In genomic region chr12:66189476-66189823, GRCh38 we compare ENCODE assay signal across 8 cellular contexts. TPM values are rescaled to one million over a fixed set of nuclear protein-coding genes. Genes with fewer than 3 reads are reported as not detected.
DNase-seq lines count a peak whose midpoint lies in the region; ATAC-seq, FAIRE-seq and TF ChIP-seq lines count a peak whose summit lies in the region.

No MANE protein-coding gene starts in this region.

- H3K27ac ChIP-seq in HL-60 (replicated peaks) = peak overlapping the region; percentile 80
- H3K27ac ChIP-seq in endothelial cell of umbilical vein (ENCODE audit: insufficient read depth, low read depth, low read length) = peak overlapping the region; percentile 41

- H3K27me3 ChIP-seq in HL-60 (ENCODE audit: insufficient read depth, poor library complexity, severe bottlenecking) (no peaks in the 10 kb centered on the region), endothelial cell of umbilical vein (ENCODE audit: control insufficient read depth in 2 of 2, insufficient read depth in 2 of 2, low read length in 2 of 2) (peaks cover 0 to under 1% of the 10 kb centered on the region in 2 experiments)

- no peaks in the 10 kb centered on the region for H3K9me1 ChIP-seq in endothelial cell of umbilical vein (replicated peaks; ENCODE audit: control insufficient read depth, extremely low read depth, insufficient read depth, low read length)

- no peak for FAIRE-seq in endothelial cell of umbilical vein (lab: Jason Lieb, UNC)

- TF ChIP-seq POLR2A in endothelial cell of umbilical vein (IDR thresholded peaks at IDR 0.05; ENCODE audit: low read depth, low read length) = no peak

- H3K36me3 Mint-ChIP-seq in osteocyte (ENCODE audit: unreplicated experiment) = no peaks in the 10 kb centered on the region

- no peaks in the 10 kb centered on the region for H3K9me3 ChIP-seq in endothelial cell of umbilical vein (replicated peaks; ENCODE audit: control insufficient read depth, insufficient read depth, low read length)

- H4K20me1 ChIP-seq in endothelial cell of umbilical vein (replicated peaks; ENCODE audit: control insufficient read depth, extremely low read depth, insufficient read depth, low read length) = no peaks in the 10 kb centered on the region

- no peaks in the 10 kb centered on the region for H3K79me2 ChIP-seq in endothelial cell of umbilical vein (ENCODE audit: control insufficient read depth, insufficient read depth, low read length)

- H3K4me1 Mint-ChIP-seq in osteocyte (ENCODE audit: unreplicated experiment) = no peaks in the 10 kb centered on the region

- H3K27me3 Mint-ChIP-seq in osteocyte (ENCODE audit: unreplicated experiment) = peaks cover 17% of the 10 kb centered on the region

- peak overlapping the region; percentile 94 for H3K4me2 ChIP-seq in endothelial cell of umbilical vein (ENCODE audit: insufficient read depth, low read length)

- ATAC-seq in GM18907 (IDR thresholded peaks at IDR 0.05; ENCODE audit: unreplicated experiment) = no peak

- DNase-seq in ELF-1 (ENCODE audit: low read depth, low spot score) (peak; percentile 9), HL-60 (ENCODE audit: low read depth in 1 of 2, low spot score in 1 of 2) (peak in 1 of 2 experiments; percentile 24), endothelial cell of umbilical vein (ENCODE audit: low read depth, low spot score) (no peak), osteocyte (ENCODE audit: extremely low spot score, unreplicated experiment) (no peak), UCSD-AML1 (lab: John Stamatoyannopoulos, UW; ENCODE audit: unreplicated experiment) (no peak), AML-193 (lab: John Stamatoyannopoulos, UW) (no peak), COLO829 (ENCODE audit: low spot score) (no peak)

- peak overlapping the region; percentile 52 for H3K4me3 Mint-ChIP-seq in osteocyte (ENCODE audit: unreplicated experiment)

- H2AFZ ChIP-seq in endothelial cell of umbilical vein (ENCODE audit: low read depth, low read length) = peak overlapping the region; percentile 94

- H3K4me3 ChIP-seq in HL-60 (replicated peaks; ENCODE audit: insufficient read depth, low read length) = peak overlapping the region; percentile 57
- H3K4me3 ChIP-seq in endothelial cell of umbilical vein (replicated peaks in 1 of 3; ENCODE audit: insufficient read depth in 1 of 3, low read depth in 1 of 3, low read length in 3 of 3) = peak overlapping the region; percentile 44 to 82 (median 69)

- H3K27ac Mint-ChIP-seq in osteocyte (ENCODE audit: unreplicated experiment) = no peak overlapping the region

- peaks cover 5% of the 10 kb centered on the region for H3K9me3 Mint-ChIP-seq in osteocyte (ENCODE audit: unreplicated experiment)

- TF ChIP-seq CTCF in HL-60 (IDR thresholded peaks at IDR 0.05; ENCODE audit: insufficient read depth, low read length) (no peak), endothelial cell of umbilical vein (IDR thresholded peaks at IDR 0.05; ENCODE audit: extremely low read depth in 1 of 2, insufficient read depth in 1 of 2, low read depth in 1 of 2, low read length in 2 of 2) (no peak), osteocyte (IDR thresholded peaks at IDR 0.05) (no peak)

- H3K9ac ChIP-seq in endothelial cell of umbilical vein (replicated peaks; ENCODE audit: extremely low read depth, insufficient read depth, low read length) = peak overlapping the region; percentile 57

- no peaks in the 10 kb centered on the region for H3K36me3 ChIP-seq in endothelial cell of umbilical vein (ENCODE audit: control insufficient read depth in 2 of 2, extremely low read depth in 1 of 2, insufficient read depth in 2 of 2, low read length in 2 of 2)

- H3K4me1 ChIP-seq in endothelial cell of umbilical vein (ENCODE audit: control insufficient read depth, extremely low read depth, insufficient read depth, low read length) = peaks cover 20% of the 10 kb centered on the region

- POLR2A ChIA-PET in endothelial cell of umbilical vein (lab: Charles Lee) = no interaction called here

- CTCF ChIA-PET in endothelial cell of umbilical vein (lab: Charles Lee) = interaction anchor here (1.3 to 1.7 kb wide), 4 partner anchors 13 to 46 kb away, joined by 4 to 6 read pairs (median 6); no protein-coding TSS in a partner anchor

- intact Hi-C loops in endothelial cell of umbilical vein (cut with micrococcal nuclease) = loop anchor here (1.0 kb wide), 1 partner anchor 20 kb away; the partner anchor contains the start of gene TMBIM4

- dilution Hi-C loops in endothelial cell of umbilical vein (cut with MboI; ENCODE audit: extremely low pct_ligation_motif_present, low sequenced_read_pairs) = no loop called here

- no TSS peak for BruUV-seq in endothelial cell of umbilical vein (replicated peaks; lab: Mats Ljungman, UMichigan)

TF ChIP-seq in endothelial cell of umbilical vein, 7 proteins besides CTCF, POLR2A, EP300 and RAD21:
- TF ChIP-seq MAX (IDR thresholded peaks at IDR 0.05; ENCODE audit: insufficient read depth, insufficient read length) = no peak

RNA-seq across cellular contexts. Expression of gene IRAK3, which starts 0.4 kb away (rescaled TPM):
- 7.4 and 8.5 TPM in 2 replicates for total RNA-seq in endothelial cell of umbilical vein
- 2.0 and 2.3 TPM in 2 replicates for polyA plus RNA-seq in endothelial cell of umbilical vein
- 3.0 and 3.2 TPM in 2 replicates for polyA plus RNA-seq in endothelial cell of umbilical vein (2011; cell fraction: cytosol; rRNA removed)
- polyA plus RNA-seq in endothelial cell of umbilical vein (2011; cell fraction: nucleus; rRNA removed) = 6.9 and 7.4 TPM in 2 replicates
- 1.2 and 2.1 TPM in 2 replicates for polyA plus RNA-seq in endothelial cell of umbilical vein (2012)
- 6.3 and 11.1 TPM in 2 replicates for polyA minus RNA-seq in endothelial cell of umbilical vein
- not detected for polyA minus RNA-seq in endothelial cell of umbilical vein (2011; cell fraction: cytosol; rRNA and poly(A)+ RNA removed)
- polyA minus RNA-seq in endothelial cell of umbilical vein (2011; cell fraction: nucleus; rRNA and poly(A)+ RNA removed) = 6.0 and 7.9 TPM in 2 replicates
- total RNA-seq in osteocyte = 0.21 and 0.32 TPM in 2 replicates

RNA-seq across cellular contexts. Expression of gene TMBIM4, which starts 19.7 kb away (rescaled TPM):
- 74.1 and 78.1 TPM in 2 replicates for total RNA-seq in endothelial cell of umbilical vein
- polyA plus RNA-seq in endothelial cell of umbilical vein = 363 and 370 TPM in 2 replicates
- polyA plus RNA-seq in endothelial cell of umbilical vein (2011; cell fraction: cytosol; rRNA removed) = 148 and 198 TPM in 2 replicates
- 62.3 and 69.5 TPM in 2 replicates for polyA plus RNA-seq in endothelial cell of umbilical vein (2011; cell fraction: nucleus; rRNA removed)
- 72.7 and 85.8 TPM in 2 replicates for polyA plus RNA-seq in endothelial cell of umbilical vein (2012)
- polyA minus RNA-seq in endothelial cell of umbilical vein = 75.8 and 76.8 TPM in 2 replicates
- polyA minus RNA-seq in endothelial cell of umbilical vein (2011; cell fraction: cytosol; rRNA and poly(A)+ RNA removed) = 24.6 TPM
- 28.7 and 32.6 TPM in 2 replicates for polyA minus RNA-seq in endothelial cell of umbilical vein (2011; cell fraction: nucleus; rRNA and poly(A)+ RNA removed)
- total RNA-seq in osteocyte = 49.4 and 51.2 TPM in 2 replicates

RNA-seq across cellular contexts. Expression of gene LLPH, which starts 58.9 kb away (rescaled TPM):
- total RNA-seq in endothelial cell of umbilical vein (34.0 and 35.6 TPM in 2 replicates), osteocyte (25.1 and 28.9 TPM in 2 replicates)
- polyA plus RNA-seq in endothelial cell of umbilical vein = 3.4 and 4.0 TPM in 2 replicates
- polyA plus RNA-seq in endothelial cell of umbilical vein (2011; cell fraction: cytosol; rRNA removed) = 8.2 and 10.1 TPM in 2 replicates
- polyA plus RNA-seq in endothelial cell of umbilical vein (2011; cell fraction: nucleus; rRNA removed) = 2.7 and 4.8 TPM in 2 replicates
- 42.7 and 61.2 TPM in 2 replicates for polyA plus RNA-seq in endothelial cell of umbilical vein (2012)
- 1.8 and 2.3 TPM in 2 replicates for polyA minus RNA-seq in endothelial cell of umbilical vein
- 2.9 TPM for polyA minus RNA-seq in endothelial cell of umbilical vein (2011; cell fraction: cytosol; rRNA and poly(A)+ RNA removed)
- polyA minus RNA-seq in endothelial cell of umbilical vein (2011; cell fraction: nucleus; rRNA and poly(A)+ RNA removed) = 1.9 and 3.3 TPM in 2 replicates
